Comparison of ENCODE assay signal across 18 cellular contexts in genomic region chr9:118438805-118439204, GRCh38.
DNase-seq lines count a peak whose midpoint lies in the region; ATAC-seq and TF ChIP-seq lines count a peak whose summit lies in the region.
"Had no signal": no experiment of that assay in that cellular context is flagged by ENCODE, and none has a peak within 500 bp of the region (broad histone marks: within the 10 kb centered on the region; RNA-seq: fewer than 3 reads in every experiment).

No MANE protein-coding gene starts in this region.

- H3K4ac ChIP-seq in mesendoderm (ENCODE audit: low read depth, low read length): no peak overlapping the region
- H3K4ac ChIP-seq in neuronal stem cell (ENCODE audit: low read length): no peak overlapping the region

- no peak for TF ChIP-seq CTCF in Calu3 (IDR thresholded peaks at IDR 0.05; ENCODE audit: unreplicated experiment)

- no peak overlapping the region for H4K5ac ChIP-seq in mesendoderm (ENCODE audit: low read length)

- no peaks in the 10 kb centered on the region for H3K9me3 Mint-ChIP-seq in Calu3 (ENCODE audit: low read depth, unreplicated experiment)
- H3K9me3 Mint-ChIP-seq: CD4-positive, alpha-beta T cell had no signal

- H3K4me3 ChIP-seq in BLaER1: no peak overlapping the region
- H3K4me3 ChIP-seq in mesendoderm (ENCODE audit: low read length): no peak overlapping the region
- H3K4me3 ChIP-seq in neuronal stem cell (ENCODE audit: low read length in 2 of 2): no peak overlapping the region

- H3K4me2 ChIP-seq in BLaER1 (peak overlapping the region; percentile 68), mesendoderm (ENCODE audit: low read length) (no peak overlapping the region), neuronal stem cell (ENCODE audit: insufficient read depth, low read length, poor library complexity, severe bottlenecking) (no peak overlapping the region)

- no peak overlapping the region for H2AFZ ChIP-seq in neuronal stem cell (ENCODE audit: low read length)

- no peaks in the 10 kb centered on the region for H3K36me3 Mint-ChIP-seq in Calu3 (ENCODE audit: insufficient read depth, unreplicated experiment)

- no peak overlapping the region for H4K8ac ChIP-seq in mesendoderm (ENCODE audit: low read depth, low read length)
- H4K8ac ChIP-seq in neuronal stem cell (ENCODE audit: low read depth, low read length): no peak overlapping the region

- H3K4me3 Mint-ChIP-seq in Calu3 (ENCODE audit: low read depth, unreplicated experiment): no peak overlapping the region
- H3K4me3 Mint-ChIP-seq: CD4-positive, alpha-beta T cell had no signal

- no peaks in the 10 kb centered on the region for H3K27me3 Mint-ChIP-seq in Calu3 (ENCODE audit: unreplicated experiment)
- H3K27me3 Mint-ChIP-seq: CD4-positive, alpha-beta T cell had no signal

- H2AK5ac ChIP-seq in mesendoderm (ENCODE audit: low read length) (no peak overlapping the region), neuronal stem cell (ENCODE audit: low read depth, low read length) (no peak overlapping the region)

- no peaks in the 10 kb centered on the region for H3K27me3 ChIP-seq in BLaER1
- no peaks in the 10 kb centered on the region for H3K27me3 ChIP-seq in mesendoderm (ENCODE audit: insufficient read depth, low read length, poor library complexity)
- H3K27me3 ChIP-seq in neuronal stem cell (ENCODE audit: control insufficient read depth in 3 of 3, insufficient read depth in 3 of 3, low read depth in 1 of 3, low read length in 3 of 3): no peaks in the 10 kb centered on the region

- WGBS in mesendoderm (ENCODE audit: extremely low coverage, insufficient coverage, low lambda C conversion rate): no CpG with 5 or more reads among the region's 1 CpG
- WGBS in neuronal stem cell (ENCODE audit: extremely low coverage in 2 of 2, insufficient read length in 2 of 2, insufficient replicate concordance in 1 of 2), 2 donors: no CpG with 5 or more reads among the region's 1 CpG

- 0 out of 2 replicates have a peak overlapping the region, but pooled peaks have one; percentile 33 for H3K27ac ChIP-seq in BLaER1
- H3K27ac ChIP-seq in mesendoderm (ENCODE audit: low read depth, low read length): no peak overlapping the region
- peak overlapping the region; percentile 3 for H3K27ac ChIP-seq in neuronal stem cell (replicated peaks; ENCODE audit: low read length)
- H3K27ac ChIP-seq: 22Rv1 had no signal

- ATAC-seq in GM19463 (IDR thresholded peaks at IDR 0.05; ENCODE audit: unreplicated experiment): no peak

- H3K56ac ChIP-seq in mesendoderm (ENCODE audit: low read length): no peak overlapping the region

- peaks cover 73% of the 10 kb centered on the region for H3K4me1 ChIP-seq in BLaER1
- H3K4me1 ChIP-seq in mesendoderm (ENCODE audit: control insufficient read depth, low read depth, low read length): no peaks in the 10 kb centered on the region
- no peaks in the 10 kb centered on the region for H3K4me1 ChIP-seq in neuronal stem cell (ENCODE audit: control insufficient read depth in 2 of 2, insufficient read depth in 1 of 2, low read depth in 1 of 2, low read length in 2 of 2)

- H2BK5ac ChIP-seq in mesendoderm (ENCODE audit: low read length): no peak overlapping the region
- no peak overlapping the region for H2BK5ac ChIP-seq in neuronal stem cell (ENCODE audit: low read length)

- no peaks in the 10 kb centered on the region for H4K20me1 ChIP-seq in BLaER1

- no peaks in the 10 kb centered on the region for H3K9me3 ChIP-seq in BLaER1
- no peaks in the 10 kb centered on the region for H3K9me3 ChIP-seq in neuronal stem cell (replicated peaks in 1 of 2; ENCODE audit: control insufficient read depth in 2 of 2, insufficient read depth in 1 of 2, low read depth in 1 of 2, low read length in 2 of 2)

- intact Hi-C loops in Calu3 (cut with micrococcal nuclease; ENCODE audit: unreplicated experiment): no loop called here

- H3K9ac ChIP-seq in BLaER1: no peak overlapping the region
- no peak overlapping the region for H3K9ac ChIP-seq in mesendoderm (ENCODE audit: low read length)
- no peak overlapping the region for H3K9ac ChIP-seq in neuronal stem cell (ENCODE audit: low read depth, low read length, poor library complexity)

- no peak overlapping the region for H3K14ac ChIP-seq in neuronal stem cell (ENCODE audit: low read length)

- no peak overlapping the region for H2BK15ac ChIP-seq in mesendoderm (replicated peaks; ENCODE audit: low read depth)
- no peak overlapping the region for H2BK15ac ChIP-seq in neuronal stem cell (ENCODE audit: low read length)

- H4K91ac ChIP-seq in neuronal stem cell (ENCODE audit: low read depth, low read length, poor library complexity): no peak overlapping the region

- H3K79me2 ChIP-seq in mesendoderm (ENCODE audit: control insufficient read depth, insufficient read depth, low read length): no peaks in the 10 kb centered on the region

- DNase-seq in SK-N-DZ (ENCODE audit: low spot score) (peak; percentile 9), mesendoderm (peak; percentile 26), neuronal stem cell (ENCODE audit: low spot score) (no peak), DMS114 treated with DMSO at 0.1 percent for 48 hours (lab: John Stamatoyannopoulos, UW; ENCODE audit: unreplicated experiment) (no peak), Calu3 (no peak), NCI-H2196 treated with DMSO at 0.1 percent for 48 hours (lab: John Stamatoyannopoulos, UW; ENCODE audit: unreplicated experiment) (no peak)
- DNase-seq: AML-193; C1 segment of cervical spinal cord; CD4-positive, alpha-beta T cell; DMS153; DMS79 treated with DMSO at 0.1 percent for 48 hours; EL; H7; IMR-90; KBM-7 had no signal

- no peak overlapping the region for H2BK12ac ChIP-seq in neuronal stem cell (ENCODE audit: low read length)

- H2BK120ac ChIP-seq in mesendoderm (ENCODE audit: low read depth, low read length): no peak overlapping the region
- no peak overlapping the region for H2BK120ac ChIP-seq in neuronal stem cell (ENCODE audit: low read depth, low read length)

- no peaks in the 10 kb centered on the region for H3K4me1 Mint-ChIP-seq in Calu3 (ENCODE audit: low read depth, unreplicated experiment)

- H3K23ac ChIP-seq in mesendoderm (ENCODE audit: low read length): no peak overlapping the region
- H3K23ac ChIP-seq in neuronal stem cell (ENCODE audit: low read depth, low read length, poor library complexity): no peak overlapping the region

- no peaks in the 10 kb centered on the region for H3K79me1 ChIP-seq in mesendoderm (ENCODE audit: low read length)
- no peaks in the 10 kb centered on the region for H3K79me1 ChIP-seq in neuronal stem cell (ENCODE audit: low read depth, low read length)

- H3K36me3 ChIP-seq in BLaER1: no peaks in the 10 kb centered on the region
- no peaks in the 10 kb centered on the region for H3K36me3 ChIP-seq in mesendoderm (ENCODE audit: control insufficient read depth, insufficient read depth, low read length)
- no peaks in the 10 kb centered on the region for H3K36me3 ChIP-seq in neuronal stem cell (replicated peaks in 1 of 2; ENCODE audit: control insufficient read depth in 2 of 2, insufficient read depth in 2 of 2, low read length in 2 of 2)

- CTCF ChIA-PET in Calu3 (lab: Charles Lee): no interaction called here

- no TSS peak for BruUV-seq in Calu3 (replicated peaks; lab: Mats Ljungman, UMichigan)

- H3K27ac Mint-ChIP-seq in Calu3 (ENCODE audit: unreplicated experiment): no peak overlapping the region
- H3K27ac Mint-ChIP-seq: CD4-positive, alpha-beta T cell had no signal

- no peak overlapping the region for H3K18ac ChIP-seq in mesendoderm (ENCODE audit: low read length)
- H3K18ac ChIP-seq in neuronal stem cell (ENCODE audit: low read length): no peak overlapping the region

Comparison
In these comparisons a context has a peak if more than half of its experiments do, and no peak if none do; other contexts are left out.
1. DNase-seq: peak in SK-N-DZ (single experiment) and mesendoderm (single experiment); none in neuronal stem cell (single experiment), DMS114 treated with DMSO at 0.1 percent for 48 hours (single experiment), Calu3 (single experiment) and NCI-H2196 treated with DMSO at 0.1 percent for 48 hours (single experiment).